ENCODE assay signal across 27 cellular contexts in genomic region chr2:158129037-158129436, GRCh38. TPM values are rescaled to one million over a fixed set of nuclear protein-coding genes. Genes with fewer than 3 reads are reported as not detected.
DNase-seq lines count a peak whose midpoint lies in the region; FAIRE-seq and TF ChIP-seq lines count a peak whose summit lies in the region.
"Had no signal": no experiment of that assay in that cellular context is flagged by ENCODE, and none has a peak within 500 bp of the region (broad histone marks: within the 10 kb centered on the region; RNA-seq: fewer than 3 reads in every experiment).

No MANE protein-coding gene starts in this region.

- H3K4me1 Mint-ChIP-seq in nephron = peaks cover 18% of the 10 kb centered on the region
- H3K4me1 Mint-ChIP-seq in activated CD4-positive, alpha-beta T cell treated with anti-CD3 and anti-CD28 coated beads, Interleukin-2, amount 10 ng/mL, durations not matched to agents 7 days and 5 days = no peaks in the 10 kb centered on the region
- H3K4me1 Mint-ChIP-seq: CD4-positive, CD25-positive, alpha-beta regulatory T cell had no signal

- intact Hi-C loops in kidney (cut with DNase I) (no loop called here), A673 (cut with micrococcal nuclease; ENCODE audit: unreplicated experiment) (no loop called here)

- H3K4me1 ChIP-seq in kidney (ENCODE audit: control insufficient read depth in 1 of 2, insufficient read depth in 1 of 2, low read depth in 1 of 2, low read length in 2 of 2) (peaks cover 15 to 65% of the 10 kb centered on the region in 2 donors), A673 (ENCODE audit: insufficient read depth, low read length, poor library complexity, severe bottlenecking) (no peaks in the 10 kb centered on the region)
- H3K4me1 ChIP-seq: BLaER1, SJCRH30 had no signal

- peaks cover 7% of the 10 kb centered on the region for H3K36me3 Mint-ChIP-seq in nephron (ENCODE audit: low read depth)
- no peaks in the 10 kb centered on the region for H3K36me3 Mint-ChIP-seq in activated CD4-positive, alpha-beta T cell treated with anti-CD3 and anti-CD28 coated beads, Interleukin-2, amount 10 ng/mL, durations not matched to agents 7 days and 5 days (ENCODE audit: low read depth)
- H3K36me3 Mint-ChIP-seq: CD4-positive, CD25-positive, alpha-beta regulatory T cell had no signal

- no peak overlapping the region for H3K4me3 Mint-ChIP-seq in nephron
- no peak overlapping the region for H3K4me3 Mint-ChIP-seq in activated CD4-positive, alpha-beta T cell treated with anti-CD3 and anti-CD28 coated beads, Interleukin-2, amount 10 ng/mL, durations not matched to agents 7 days and 5 days
- H3K4me3 Mint-ChIP-seq: CD4-positive, CD25-positive, alpha-beta regulatory T cell had no signal

- peak; percentile 23 for DNase-seq in DMS53 (lab: John Stamatoyannopoulos, UW)
- DNase-seq in DMS53 treated with DMSO at 0.1 percent for 48 hours (lab: John Stamatoyannopoulos, UW; ENCODE audit: unreplicated experiment) = no peak
- no peak for DNase-seq in kidney
- no peak for DNase-seq in G401 (ENCODE audit: low spot score)
- DNase-seq in A673 (ENCODE audit: low spot score) = no peak
- no peak for DNase-seq in activated CD4-positive, alpha-beta T cell treated with anti-CD3 and anti-CD28 coated beads, Interleukin-2, amount 10 ng/mL, durations not matched to agents 7 days and 5 days
- DNase-seq: 8988T; CD4-positive, CD25-positive, alpha-beta regulatory T cell; DMS79; GF-D8; NCI-H1092; NCI-H1417 treated with DMSO at 0.1 percent for 48 hours; NCI-H1694 treated with DMSO at 0.1 percent for 48 hours; NCI-H2081 treated with DMSO at 0.1 percent for 48 hours; NCI-H2171 treated with DMSO at 0.1 percent for 48 hours; NCI-H345; NCI-H510A treated with DMSO at 0.1 percent for 48 hours; NCI-H774; SJCRH30 had no signal

- BruUV-seq in A673 (replicated peaks; lab: Mats Ljungman, UMichigan) = no TSS peak

- H3K4me3 ChIP-seq in kidney (ENCODE audit: low read length in 2 of 2) (no peak overlapping the region), A673 (ENCODE audit: low read depth, low read length, poor library complexity, severe bottlenecking) (no peak overlapping the region)
- H3K4me3 ChIP-seq: BLaER1, SJCRH30 had no signal

- FAIRE-seq in kidney (lab: Jason Lieb, UNC) = no peak
- FAIRE-seq: GM12891 had no signal

- H3K27me3 Mint-ChIP-seq in nephron (ENCODE audit: low read depth) = no peaks in the 10 kb centered on the region
- H3K27me3 Mint-ChIP-seq in activated CD4-positive, alpha-beta T cell treated with anti-CD3 and anti-CD28 coated beads, Interleukin-2, amount 10 ng/mL, durations not matched to agents 7 days and 5 days = peaks cover 15% of the 10 kb centered on the region

- H3K9me3 Mint-ChIP-seq in nephron = no peaks in the 10 kb centered on the region
- H3K9me3 Mint-ChIP-seq in activated CD4-positive, alpha-beta T cell treated with anti-CD3 and anti-CD28 coated beads, Interleukin-2, amount 10 ng/mL, durations not matched to agents 7 days and 5 days = no peaks in the 10 kb centered on the region
- H3K9me3 Mint-ChIP-seq: CD4-positive, CD25-positive, alpha-beta regulatory T cell had no signal

- CTCF ChIA-PET in A673 (lab: Charles Lee) = no interaction called here
- CTCF ChIA-PET in activated CD4-positive, alpha-beta T cell treated with anti-CD3 and anti-CD28 coated beads, Interleukin-2, amount 10 ng/mL, durations not matched to agents 7 days and 5 days (lab: Charles Lee) = no interaction called here

- TF ChIP-seq CTCF in kidney (IDR thresholded peaks at IDR 0.05; ENCODE audit: borderline replicate concordance, extremely low read depth, insufficient read depth) (no peak), nephron (IDR thresholded peaks at IDR 0.05; ENCODE audit: unreplicated experiment in 3 of 3) (no peak), A673 (conservative IDR thresholded peaks at IDR 0.05; ENCODE audit: low read depth, low read length) (no peak)

- no peaks in the 10 kb centered on the region for H3K27me3 ChIP-seq in A673 (replicated peaks; ENCODE audit: insufficient read depth, low read depth, low read length, poor library complexity)
- H3K27me3 ChIP-seq: BLaER1, SJCRH30 had no signal

- H3K9me3 ChIP-seq in kidney (ENCODE audit: control insufficient read depth in 1 of 2, low read length in 2 of 2) (no peaks in the 10 kb centered on the region), A673 (ENCODE audit: low read depth, low read length, poor library complexity, severe bottlenecking) (no peaks in the 10 kb centered on the region)
- H3K9me3 ChIP-seq: BLaER1, SJCRH30 had no signal

- peak overlapping the region; percentile 39 to 74 (median 57) for H3K27ac Mint-ChIP-seq in nephron
- H3K27ac Mint-ChIP-seq in activated CD4-positive, alpha-beta T cell treated with anti-CD3 and anti-CD28 coated beads, Interleukin-2, amount 10 ng/mL, durations not matched to agents 7 days and 5 days = no peak overlapping the region
- H3K27ac Mint-ChIP-seq: CD4-positive, CD25-positive, alpha-beta regulatory T cell had no signal

- H3K36me3 ChIP-seq in kidney (ENCODE audit: control insufficient read depth in 1 of 2, insufficient read depth in 2 of 2, low read length in 2 of 2) (no peaks in the 10 kb centered on the region), A673 (ENCODE audit: insufficient read depth, low read length, poor library complexity, severe bottlenecking) (no peaks in the 10 kb centered on the region)
- H3K36me3 ChIP-seq: BLaER1, SJCRH30 had no signal

- in situ Hi-C loops in G401 (cut with HindIII; ENCODE audit: low sequenced_read_pairs) = no loop called here

- peak overlapping the region; percentile 58 to 62 for H3K27ac ChIP-seq in kidney (ENCODE audit: low read depth in 2 of 2, low read length in 2 of 2)
- no peak overlapping the region for H3K27ac ChIP-seq in A673 (ENCODE audit: low read depth, low read length, poor library complexity, severe bottlenecking)
- H3K27ac ChIP-seq: BLaER1, HL-60, SJCRH30 had no signal

- POLR2A ChIA-PET in A673 (lab: Charles Lee; ENCODE audit: low non-redundant PET) = no interaction called here
- POLR2A ChIA-PET in activated CD4-positive, alpha-beta T cell treated with anti-CD3 and anti-CD28 coated beads, Interleukin-2, amount 10 ng/mL, durations not matched to agents 7 days and 5 days (lab: Charles Lee) = no interaction called here

- no peak overlapping the region for H3K9ac ChIP-seq in kidney (ENCODE audit: low read length in 2 of 2)
- H3K9ac ChIP-seq: BLaER1 had no signal

RNA-seq across cellular contexts. Expression of gene UPP2, which starts 27.4 kb away (rescaled TPM):
- total RNA-seq in kidney (0.19 TPM), A673 (2021) (not detected in 2 replicates)
- 20.9 TPM for polyA plus RNA-seq in kidney (ENCODE audit: insufficient read depth, low read depth, low replicate concordance)
- total RNA-seq in G401 (2014; rRNA removed; shearing (Covaris generic)) = not detected in 2 replicates
- not detected for total RNA-seq in activated CD4-positive, alpha-beta T cell treated with anti-CD3 and anti-CD28 coated beads, Interleukin-2, amount 10 ng/mL, durations not matched to agents 7 days and 5 days
- total RNA-seq: CD4-positive, CD25-positive, alpha-beta regulatory T cell; H4; Right ventricle myocardium inferior; RPMI7951; SJCRH30 had no signal
- polyA plus RNA-seq: AG04450; CD4-positive, CD25-positive, alpha-beta regulatory T cell had no signal
